ENCODE assay signal across 24 cellular contexts in genomic region chr5:10262121-10262774, GRCh38. TPM values are rescaled to one million over a fixed set of nuclear protein-coding genes. Genes with fewer than 3 reads are reported as not detected.
DNase-seq lines count a peak whose midpoint lies in the region; ATAC-seq, FAIRE-seq and TF ChIP-seq lines count a peak whose summit lies in the region.
"Had no signal": no experiment of that assay in that cellular context is flagged by ENCODE, and none has a peak within 500 bp of the region (broad histone marks: within the 10 kb centered on the region; RNA-seq: fewer than 3 reads in every experiment).

No MANE protein-coding gene starts in this region.

- in situ Hi-C loops in GM12878 (cut with MboI), result no loop called here

- H3K36me3 ChIP-seq in left ventricle myocardium inferior (peaks cover 88% of the 10 kb centered on the region), GM12878 (ENCODE audit: control insufficient read depth in 2 of 2, insufficient read depth in 2 of 2, low read length in 1 of 2) (peaks cover 30 to 59% of the 10 kb centered on the region in 2 experiments)

- H3K9me3 ChIP-seq in left ventricle myocardium inferior (replicated peaks) (no peaks in the 10 kb centered on the region), GM12878 (replicated peaks; ENCODE audit: control insufficient read depth, insufficient read depth, low read length) (no peaks in the 10 kb centered on the region)
- H3K9me3 ChIP-seq: adrenal gland, HAP-1, left lung, prostate gland had no signal

- H4K20me1 ChIP-seq in GM12878 (ENCODE audit: control insufficient read depth, insufficient read depth), result 0 out of 2 replicates have a peak, but pooled peaks cover 2% of the 10 kb centered on the region

- H3K4me3 ChIP-seq in left ventricle myocardium inferior (no peak overlapping the region), GM12878 (no peak overlapping the region)
- H3K4me3 ChIP-seq: adrenal gland, HAP-1, left lung, prostate gland had no signal

- SMC1A ChIA-PET in GM12878 (lab: Charles Lee; ENCODE audit: uncharacterized antibody, unreplicated experiment), result interaction anchor here (0.6 to 1.6 kb wide), 2 partner anchors 11 to 348 kb away, joined by 3 read pairs; no protein-coding TSS in a partner anchor

- H3K4me2 ChIP-seq in GM12878 (ENCODE audit: control insufficient read depth, insufficient read depth), result no peak overlapping the region
- H3K4me2 ChIP-seq: KMS-11 had no signal

- POLR2A ChIA-PET in GM12878 (lab: Charles Lee), result no interaction called here

- H3K27ac Mint-ChIP-seq in mesothelial cell of epicardium, result no peak overlapping the region
- H3K27ac Mint-ChIP-seq: CD4-positive, CD25-positive, alpha-beta regulatory T cell; T-helper 17 cell had no signal

- peak; percentile 44; the same call in 1 of the 2 replicates for TF ChIP-seq POLR2A in GM12878 (IDR thresholded peaks at IDR 0.05; ENCODE audit: low read depth, low read length)

- intact Hi-C loops in Right ventricle myocardium superior (cut with DNase I), result no loop called here
- intact Hi-C loops in left ventricle myocardium inferior (cut with micrococcal nuclease), result no loop called here
- intact Hi-C loops in GM12878 (cut with micrococcal nuclease; ENCODE audit: unreplicated experiment), result no loop called here

- H3K4me3 Mint-ChIP-seq in mesothelial cell of epicardium, result no peak overlapping the region
- H3K4me3 Mint-ChIP-seq: activated T-cell treated with anti-CD3 and anti-CD28 coated beads, Interleukin-2, amount 50 U/mL, for 4 hours; brain; CD4-positive, CD25-positive, alpha-beta regulatory T cell; naive B cell; T-helper 17 cell had no signal

- WGBS in GM12878 (ENCODE audit: insufficient coverage, insufficient replicate concordance, low lambda C conversion rate, missing lambda C conversion rate), result 82% methylated on average over 18 of the region's 18 CpGs

- H3K4me1 ChIP-seq in left ventricle myocardium inferior, result no peaks in the 10 kb centered on the region
- H3K4me1 ChIP-seq in GM12878 (ENCODE audit: control insufficient read depth, insufficient read depth, low read length), result no peaks in the 10 kb centered on the region
- H3K4me1 ChIP-seq: HAP-1, prostate gland had no signal

- no peaks in the 10 kb centered on the region for H3K9me3 Mint-ChIP-seq in mesothelial cell of epicardium
- H3K9me3 Mint-ChIP-seq: activated T-cell treated with anti-CD3 and anti-CD28 coated beads, Interleukin-2, amount 50 U/mL, for 4 hours; CD4-positive, CD25-positive, alpha-beta regulatory T cell; naive B cell had no signal

- TF ChIP-seq CTCF in left ventricle myocardium inferior (IDR thresholded peaks at IDR 0.05; ENCODE audit: borderline replicate concordance), result no peak
- no peak for TF ChIP-seq CTCF in GM12878 (IDR thresholded peaks at IDR 0.05 in 2 of 3, conservative IDR thresholded peaks at IDR 0.05 in 1 of 3; ENCODE audit: control insufficient read depth in 2 of 3, extremely low read depth in 1 of 3, insufficient read depth in 1 of 3, low read depth in 3 of 3, low read length in 3 of 3)
- TF ChIP-seq CTCF in mesothelial cell of epicardium (IDR thresholded peaks at IDR 0.05; ENCODE audit: unreplicated experiment), result no peak

- no peak for TF ChIP-seq RAD21 in GM12878 (IDR thresholded peaks at IDR 0.05; ENCODE audit: insufficient read depth, low read depth, low read length)

- CTCF ChIA-PET in GM12878 (lab: Yijun Ruan, JAX), result no interaction called here

- RAD21 ChIA-PET in GM12878 (lab: Charles Lee; ENCODE audit: unreplicated experiment), result no interaction called here

- peaks cover 45% of the 10 kb centered on the region for H3K36me3 Mint-ChIP-seq in mesothelial cell of epicardium

- no peak for TF ChIP-seq EP300 in GM12878 (IDR thresholded peaks at IDR 0.05; ENCODE audit: borderline replicate concordance in 1 of 2, control insufficient read depth in 1 of 2, low read depth in 2 of 2, low read length in 2 of 2)

- DNase-seq in DMS53 (lab: John Stamatoyannopoulos, UW) (peak; percentile 21), DMS53 treated with DMSO at 0.1 percent for 48 hours (lab: John Stamatoyannopoulos, UW; ENCODE audit: unreplicated experiment) (no peak), Right ventricle myocardium superior (no peak), left ventricle myocardium inferior (no peak), GM12878 (ENCODE audit: low read depth, low spot score) (no peak), putamen (ENCODE audit: low spot score) (peak; percentile 39), mesothelial cell of epicardium (ENCODE audit: low spot score in 2 of 2, unreplicated experiment in 2 of 2) (no peak)
- DNase-seq in stimulated activated CD8-positive, alpha-beta memory T cell treated with anti-CD3 and anti-CD28 coated beads, Interleukin-4, amount 100 ng/mL, for 48 hours, result no peak
- DNase-seq: 8988T; activated T-cell treated with anti-CD3 and anti-CD28 coated beads, Interleukin-2, amount 50 U/mL, for 4 hours; CD4-positive, CD25-positive, alpha-beta regulatory T cell; left lung; naive B cell; NCI-H2029 treated with DMSO at 0.1 percent for 48 hours; stimulated activated CD4-positive, alpha-beta T cell treated with anti-CD3 and anti-CD28 coated beads, Interleukin-15, amount 100 ng/mL, for 24 hours; stimulated activated naive CD8-positive, alpha-beta T cell treated with anti-CD3 and anti-CD28 coated beads, Interleukin-15, Interleukin-2, amounts not matched to agents 100 U/mL and 50 U/mL, for 24 hours; T-helper 17 cell had no signal

- no peak overlapping the region for H2AFZ ChIP-seq in GM12878 (ENCODE audit: control insufficient read depth, low read depth, low read length)

- H3K27me3 ChIP-seq in left ventricle myocardium inferior (ENCODE audit: low read depth) (no peaks in the 10 kb centered on the region), GM12878 (replicated peaks in 1 of 2; ENCODE audit: control insufficient read depth in 2 of 2, insufficient read depth in 2 of 2, low read length in 1 of 2) (no peaks in the 10 kb centered on the region)
- H3K27me3 ChIP-seq: adrenal gland, left lung had no signal

- BruUV-seq in GM12878 (replicated peaks; lab: Mats Ljungman, UMichigan), result no TSS peak

- peaks cover 2% of the 10 kb centered on the region; the same call in 1 of the 2 replicates for H3K79me2 ChIP-seq in GM12878 (ENCODE audit: control insufficient read depth, insufficient read depth, low read length)

- peaks cover 11% of the 10 kb centered on the region for H3K4me1 Mint-ChIP-seq in mesothelial cell of epicardium

- no peak overlapping the region for H3K27ac ChIP-seq in left ventricle myocardium inferior (replicated peaks)
- H3K27ac ChIP-seq in GM12878 (ENCODE audit: control insufficient read depth, insufficient read depth), result no peak overlapping the region
- H3K27ac ChIP-seq: adrenal gland, KMS-11, left lung, prostate gland had no signal

- no peak overlapping the region for H3K9ac ChIP-seq in GM12878 (ENCODE audit: control insufficient read depth, insufficient read depth, low read length)
- H3K9ac ChIP-seq: KMS-11 had no signal

- H3K27me3 Mint-ChIP-seq in mesothelial cell of epicardium (ENCODE audit: low read depth), result no peaks in the 10 kb centered on the region
- H3K27me3 Mint-ChIP-seq: CD4-positive, CD25-positive, alpha-beta regulatory T cell; naive B cell; T-helper 17 cell had no signal

- ATAC-seq in Right ventricle myocardium superior (ENCODE audit: poor library complexity) (peak; percentile 29), GM12878 (no peak)
- ATAC-seq: activated T-cell treated with anti-CD3 and anti-CD28 coated beads, Interleukin-2, amount 50 U/mL, for 4 hours; left lung; stimulated activated naive CD8-positive, alpha-beta T cell treated with anti-CD3 and anti-CD28 coated beads, Interleukin-15, Interleukin-2, amounts not matched to agents 100 U/mL and 50 U/mL, for 24 hours; T-helper 17 cell had no signal

- no peak for FAIRE-seq in GM12878 (lab: Jason Lieb, UNC)
- FAIRE-seq: endothelial cell of umbilical vein, GM19239 had no signal

RNA-seq across cellular contexts. Expression of gene CCT5, which starts 12.2 kb away (rescaled TPM):
- total RNA-seq in Right ventricle myocardium superior (92.8 TPM), left ventricle myocardium inferior (93.2 TPM), GM12878 (2014; rRNA removed) (496 and 554 TPM in 2 replicates), GM12878 (2014; rRNA removed; fragmentation: Illumina TruSeq; extraction: Trizol) (629 and 637 TPM in 2 replicates), GM12878 (2021) (347 and 376 TPM in 2 replicates), mesothelial cell of epicardium (141 to 145 TPM (median 142 TPM) in 3 replicates)
- total RNA-seq in GM12878 (2013; cell fraction: nucleolus; rRNA removed), result 110 and 131 TPM in 2 replicates
- 120 TPM for polyA plus RNA-seq in GM12878 (2011; ENCODE audit: low read depth)
- polyA plus RNA-seq in GM12878 (2011; rRNA removed) (518 and 520 TPM in 2 replicates), GM12878 (2014; fragmentation: Illumina TruSeq; extraction: Trizol) (568 and 654 TPM in 2 replicates), GM12878 (2014; fragmentation: Nextera tagmentation; extraction: Ambion mirVana) (100 to 1,000 TPM; 435 to 606 TPM), GM12878 (2014; rRNA removed) (431 and 454 TPM in 2 replicates), GM12878 (2016; fragmentation: Nextera tagmentation; extraction: Ambion mirVana) (100 to 1,000 TPM; 633 to 634 TPM)
- 366 and 397 TPM in 2 replicates for polyA plus RNA-seq in GM12878 (2011; cell fraction: cytosol; rRNA removed)
- polyA plus RNA-seq in GM12878 (2011; cell fraction: nucleus; rRNA removed), result 238 and 312 TPM in 2 replicates
- polyA plus RNA-seq in GM12878 (2012), result 203 and 270 TPM in 2 replicates
- 561 and 738 TPM in 2 replicates for polyA minus RNA-seq in GM12878 (2011; rRNA and poly(A)+ RNA removed)
- polyA minus RNA-seq in GM12878 (2011; cell fraction: cytosol; rRNA and poly(A)+ RNA removed), result 181 and 233 TPM in 2 replicates
- 68.4 and 134 TPM in 2 replicates for polyA minus RNA-seq in GM12878 (2011; cell fraction: nucleus; rRNA and poly(A)+ RNA removed)

RNA-seq across cellular contexts. Expression of gene ATPSCKMT, which starts 12.6 kb away (rescaled TPM):
- 18.1 TPM for total RNA-seq in Right ventricle myocardium superior
- 18.0 TPM for total RNA-seq in left ventricle myocardium inferior
- total RNA-seq in GM12878 (2013; cell fraction: nucleolus; rRNA removed), result 78.1 and 85.8 TPM in 2 replicates
- total RNA-seq in GM12878 (2014; rRNA removed), result 19.3 and 22.3 TPM in 2 replicates
- total RNA-seq in GM12878 (2014; rRNA removed; fragmentation: Illumina TruSeq; extraction: Trizol), result 23.1 and 25.0 TPM in 2 replicates
- total RNA-seq in GM12878 (2021), result 19.1 and 21.9 TPM in 2 replicates
- 12.2 TPM for polyA plus RNA-seq in GM12878 (2011; ENCODE audit: low read depth)
- polyA plus RNA-seq in GM12878 (2011; rRNA removed), result 26.3 and 34.7 TPM in 2 replicates
- polyA plus RNA-seq in GM12878 (2011; cell fraction: cytosol; rRNA removed), result 13.5 and 25.3 TPM in 2 replicates
- polyA plus RNA-seq in GM12878 (2011; cell fraction: nucleus; rRNA removed), result 20.9 and 24.0 TPM in 2 replicates
- polyA plus RNA-seq in GM12878 (2012), result 8.9 and 9.6 TPM in 2 replicates
- polyA plus RNA-seq in GM12878 (2014; fragmentation: Illumina TruSeq; extraction: Trizol), result 24.0 and 27.8 TPM in 2 replicates
- polyA plus RNA-seq in GM12878 (2014; fragmentation: Nextera tagmentation; extraction: Ambion mirVana), result 10 to 100 TPM; 24.1 to 32.4 TPM
- polyA plus RNA-seq in GM12878 (2014; rRNA removed), result 20.3 and 21.2 TPM in 2 replicates
- polyA plus RNA-seq in GM12878 (2016; fragmentation: Nextera tagmentation; extraction: Ambion mirVana), result 10 to 100 TPM; 26.3 to 29.7 TPM
- 23.6 and 23.7 TPM in 2 replicates for polyA minus RNA-seq in GM12878 (2011; rRNA and poly(A)+ RNA removed)
- 6.8 and 8.2 TPM in 2 replicates for polyA minus RNA-seq in GM12878 (2011; cell fraction: cytosol; rRNA and poly(A)+ RNA removed)
- 15.7 and 31.0 TPM in 2 replicates for polyA minus RNA-seq in GM12878 (2011; cell fraction: nucleus; rRNA and poly(A)+ RNA removed)
- 23.3 to 26.8 TPM (median 24.0 TPM) in 3 replicates for total RNA-seq in mesothelial cell of epicardium

RNA-seq across cellular contexts. Expression of gene CMBL, which starts 45.5 kb away (rescaled TPM):
- total RNA-seq in Right ventricle myocardium superior (50.0 TPM), left ventricle myocardium inferior (50.4 TPM), GM12878 (2014; rRNA removed) (1.8 and 2.0 TPM in 2 replicates), GM12878 (2014; rRNA removed; fragmentation: Illumina TruSeq; extraction: Trizol) (4.2 and 4.7 TPM in 2 replicates), GM12878 (2021) (8.0 TPM in 2 replicates), mesothelial cell of epicardium (22.5 to 26.4 TPM (median 24.8 TPM) in 3 replicates)
- total RNA-seq in GM12878 (2013; cell fraction: nucleolus; rRNA removed), result 1.0 TPM in 1 of 2 replicates, not detected in the other
- 3.8 TPM for polyA plus RNA-seq in GM12878 (2011; ENCODE audit: low read depth)
- polyA plus RNA-seq in GM12878 (2011; rRNA removed) (3.4 and 5.0 TPM in 2 replicates), GM12878 (2014; fragmentation: Illumina TruSeq; extraction: Trizol) (9.2 and 13.6 TPM in 2 replicates), GM12878 (2014; fragmentation: Nextera tagmentation; extraction: Ambion mirVana) (1 to 10 TPM; 4.9 to 7.0 TPM), GM12878 (2014; rRNA removed) (9.0 and 10.5 TPM in 2 replicates), GM12878 (2016; fragmentation: Nextera tagmentation; extraction: Ambion mirVana) (10 to 100 TPM; 13.6 to 15.6 TPM)
- polyA plus RNA-seq in GM12878 (2011; cell fraction: cytosol; rRNA removed), result 6.4 and 8.6 TPM in 2 replicates
- polyA plus RNA-seq in GM12878 (2011; cell fraction: nucleus; rRNA removed), result 1.0 and 1.8 TPM in 2 replicates
- 7.7 and 10.0 TPM in 2 replicates for polyA plus RNA-seq in GM12878 (2012)
- polyA minus RNA-seq in GM12878 (2011; rRNA and poly(A)+ RNA removed), result 3.1 and 4.4 TPM in 2 replicates
- polyA minus RNA-seq in GM12878 (2011; cell fraction: cytosol; rRNA and poly(A)+ RNA removed), result 3.3 and 5.4 TPM in 2 replicates
- polyA minus RNA-seq in GM12878 (2011; cell fraction: nucleus; rRNA and poly(A)+ RNA removed), result 0.97 and 2.9 TPM in 2 replicates

Comparison
In these comparisons a context has a peak if more than half of its experiments do, and no peak if none do; other contexts are left out.
1. DNase-seq: peak in DMS53 (single experiment) and putamen (single experiment); none in DMS53 treated with DMSO at 0.1 percent for 48 hours (single experiment), Right ventricle myocardium superior (single experiment), left ventricle myocardium inferior (single experiment), GM12878 (single experiment), mesothelial cell of epicardium (0 of 2) and stimulated activated CD8-positive, alpha-beta memory T cell treated with anti-CD3 and anti-CD28 coated beads, Interleukin-4, amount 100 ng/mL, for 48 hours (single experiment).